Comparison of ENCODE assay signal across 18 cellular contexts in the genomic region with DNA sequence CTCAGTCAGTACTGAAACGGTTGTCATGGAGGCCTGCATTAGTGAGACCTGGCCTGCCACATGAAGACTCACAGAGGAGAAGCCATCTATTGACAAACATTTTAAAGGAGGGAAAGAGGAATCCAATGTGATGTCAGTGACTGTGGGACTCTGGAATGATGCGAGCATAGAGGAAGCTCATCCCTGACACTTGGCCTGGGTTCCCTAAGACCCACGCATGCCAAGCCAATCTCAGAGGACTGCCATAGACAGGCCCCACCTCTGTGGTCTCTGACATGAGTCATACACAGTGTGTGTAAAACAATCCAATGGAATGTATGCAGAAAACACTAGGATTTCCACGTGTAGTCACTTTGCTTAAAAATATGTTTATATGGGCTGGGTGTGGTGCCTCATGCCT. TPM values are rescaled to one million over a fixed set of nuclear protein-coding genes. Genes with fewer than 3 reads are reported as not detected.
DNase-seq lines count a peak whose midpoint lies in the region; ATAC-seq, FAIRE-seq and TF ChIP-seq lines count a peak whose summit lies in the region.
"Had no signal": no experiment of that assay in that cellular context is flagged by ENCODE, and none has a peak within 500 bp of the region (broad histone marks: within the 10 kb centered on the region; RNA-seq: fewer than 3 reads in every experiment).

No MANE protein-coding gene starts in this region.

- TF ChIP-seq EP300 in HepG2 (IDR thresholded peaks at IDR 0.05; ENCODE audit: low read depth in 2 of 2, low read length in 2 of 2) (no peak), HepG2 (CRISPR knock-in tag; IDR thresholded peaks at IDR 0.05; ENCODE audit: borderline replicate concordance) (no peak)

- H3K4me1 ChIP-seq in HepG2 (ENCODE audit: insufficient read depth, low read length) (peaks cover 27% of the 10 kb centered on the region), right lobe of liver (no peaks in the 10 kb centered on the region), adipocyte (ENCODE audit: control insufficient read depth, insufficient read depth, low read length) (peaks cover 5% of the 10 kb centered on the region), foreskin keratinocyte (no peaks in the 10 kb centered on the region), vagina (peaks cover 11% of the 10 kb centered on the region), MM.1S (ENCODE audit: low read length) (no peaks in the 10 kb centered on the region)
- H3K4me1 ChIP-seq: upper lobe of left lung had no signal

- FAIRE-seq in HepG2 (lab: Jason Lieb, UNC): no peak

- intact Hi-C loops in HepG2 (cut with micrococcal nuclease; ENCODE audit: unreplicated experiment) (no loop called here), right lobe of liver (cut with DNase I) (no loop called here), vagina (cut with DNase I) (no loop called here)

- BruUV-seq in HepG2 (replicated peaks; lab: Mats Ljungman, UMichigan): no TSS peak

- in situ Hi-C loops in HepG2 (cut with HindIII; ENCODE audit: extremely low pct_ligation_motif_present, low pct_unique_long_range_greater_than_20kb): no loop called here

- no peak for TF ChIP-seq CTCF in HepG2 (CRISPR knock-in tag; IDR thresholded peaks at IDR 0.05)
- no peak for TF ChIP-seq CTCF in right lobe of liver (IDR thresholded peaks at IDR 0.05)
- no peak for TF ChIP-seq CTCF in foreskin keratinocyte (conservative IDR thresholded peaks at IDR 0.05)
- no peak for TF ChIP-seq CTCF in vagina (IDR thresholded peaks at IDR 0.05)
- TF ChIP-seq CTCF in MM.1S (IDR thresholded peaks at IDR 0.05; ENCODE audit: low read length): no peak

- no peak overlapping the region for H3K9ac ChIP-seq in HepG2 (ENCODE audit: insufficient read depth, low read depth, low read length)
- no peak overlapping the region for H3K9ac ChIP-seq in adipocyte (ENCODE audit: low read length)
- H3K9ac ChIP-seq in MM.1S (ENCODE audit: low read length): no peak overlapping the region

- H3K27ac ChIP-seq in HepG2 (ENCODE audit: extremely low read length, insufficient read depth, low read length): no peak overlapping the region
- H3K27ac ChIP-seq in right lobe of liver: no peak overlapping the region
- no peak overlapping the region for H3K27ac ChIP-seq in foreskin keratinocyte
- H3K27ac ChIP-seq in vagina: peak overlapping the region; percentile 20
- no peak overlapping the region for H3K27ac ChIP-seq in MM.1S (ENCODE audit: low read length)
- H3K27ac ChIP-seq: HL-60, upper lobe of left lung had no signal

- POLR2A ChIA-PET in HepG2 (lab: Yijun Ruan, JAX): interaction anchor here (1.2 kb wide), 1 partner anchor 8 kb away, joined by 5 read pairs; a partner anchor contains a TSS

- H3K27me3 ChIP-seq in HepG2 (ENCODE audit: control insufficient read depth in 1 of 2, insufficient read depth in 2 of 2, low read length in 2 of 2): no peaks in the 10 kb centered on the region
- H3K27me3 ChIP-seq in right lobe of liver: no peaks in the 10 kb centered on the region
- H3K27me3 ChIP-seq in adipocyte (replicated peaks; ENCODE audit: control insufficient read depth, insufficient read depth, low read length): no peaks in the 10 kb centered on the region
- no peaks in the 10 kb centered on the region for H3K27me3 ChIP-seq in foreskin keratinocyte
- H3K27me3 ChIP-seq in vagina: no peaks in the 10 kb centered on the region
- no peaks in the 10 kb centered on the region for H3K27me3 ChIP-seq in MM.1S (replicated peaks; ENCODE audit: insufficient read depth, low read length)
- H3K27me3 ChIP-seq: upper lobe of left lung had no signal

- peak; percentile 41 for DNase-seq in HepG2 (ENCODE audit: low spot score)
- DNase-seq in right lobe of liver: no peak
- DNase-seq in adipocyte (ENCODE audit: low read depth): peak; percentile 61
- DNase-seq in foreskin keratinocyte: peak; percentile 20 to 22
- DNase-seq in vagina (ENCODE audit: extremely low spot score in 2 of 2): no peak
- no peak for DNase-seq in MM.1S
- DNase-seq in activated CD8-positive, alpha-beta memory T cell treated with anti-CD3 and anti-CD28 coated beads, Interleukin-2, amount 50 U/mL, for 48 hours: no peak
- DNase-seq: caudate nucleus, DMS79 treated with DMSO at 0.1 percent for 48 hours, erythroblast, natural killer cell, NCI-H1092, NCI-H526 treated with DMSO at 0.1 percent for 48 hours, SHP77, upper lobe of left lung had no signal

- peak; percentile 61 for ATAC-seq in HepG2
- no peak for ATAC-seq in right lobe of liver
- ATAC-seq in foreskin keratinocyte: peak; percentile 69
- ATAC-seq in HG03432 (IDR thresholded peaks at IDR 0.05; ENCODE audit: unreplicated experiment): no peak
- ATAC-seq: natural killer cell had no signal

- H2AFZ ChIP-seq in HepG2 (ENCODE audit: low read length) (no peak overlapping the region), MM.1S (ENCODE audit: low read length) (no peak overlapping the region)

- no peak for TF ChIP-seq POLR2A in HepG2 (IDR thresholded peaks at IDR 0.05; ENCODE audit: insufficient read depth in 1 of 2, low read depth in 2 of 2, low read length in 2 of 2)
- no peak for TF ChIP-seq POLR2A in right lobe of liver (IDR thresholded peaks at IDR 0.05)
- no peak for TF ChIP-seq POLR2A in vagina (IDR thresholded peaks at IDR 0.05)

- CTCF ChIA-PET in HepG2 (lab: Yijun Ruan, JAX; ENCODE audit: low intra/inter-chr PET ratio, low total read pairs): no interaction called here

- 60% methylated on average over 4 of the region's 4 CpGs for WGBS in HepG2 (ENCODE audit: low lambda C conversion rate)
- WGBS in right lobe of liver (ENCODE audit: insufficient coverage, low coverage, low lambda C conversion rate, missing lambda C conversion rate): 43% methylated on average over 4 of the region's 4 CpGs

- H3F3A ChIP-seq in MM.1S (ENCODE audit: insufficient read depth, low read length): no peaks in the 10 kb centered on the region

- H3K4me3 ChIP-seq in HepG2 (replicated peaks in 1 of 3; ENCODE audit: insufficient read depth in 1 of 3, low read depth in 2 of 3, low read length in 3 of 3) (no peak overlapping the region), right lobe of liver (no peak overlapping the region), adipocyte (ENCODE audit: low read length) (no peak overlapping the region), vagina (no peak overlapping the region), MM.1S (ENCODE audit: low read length) (no peak overlapping the region)
- H3K4me3 ChIP-seq: skin epidermis, upper lobe of left lung had no signal

- H4K20me1 ChIP-seq in HepG2 (ENCODE audit: insufficient read depth, low read length) (no peaks in the 10 kb centered on the region), MM.1S (ENCODE audit: insufficient read depth, low read length) (no peaks in the 10 kb centered on the region)

- H3K79me2 ChIP-seq in HepG2 (ENCODE audit: insufficient read depth, low read length) (no peaks in the 10 kb centered on the region), MM.1S (ENCODE audit: low read length) (no peaks in the 10 kb centered on the region)

- TF ChIP-seq RAD21 in HepG2 (CRISPR knock-in tag; IDR thresholded peaks at IDR 0.05): no peak

- H3K9me3 ChIP-seq in HepG2 (ENCODE audit: low read length): no peaks in the 10 kb centered on the region
- no peaks in the 10 kb centered on the region for H3K9me3 ChIP-seq in right lobe of liver
- no peaks in the 10 kb centered on the region for H3K9me3 ChIP-seq in adipocyte (ENCODE audit: control insufficient read depth, low read length)
- H3K9me3 ChIP-seq in vagina: no peaks in the 10 kb centered on the region
- no peaks in the 10 kb centered on the region for H3K9me3 ChIP-seq in MM.1S (replicated peaks; ENCODE audit: insufficient read depth, low read length)
- H3K9me3 ChIP-seq: upper lobe of left lung had no signal

- no peaks in the 10 kb centered on the region for H3K9me2 ChIP-seq in MM.1S (replicated peaks; ENCODE audit: insufficient read depth, low read length)

- H3K36me3 ChIP-seq in HepG2 (replicated peaks in 1 of 2; ENCODE audit: control insufficient read depth in 1 of 2, insufficient read depth in 2 of 2, low read length in 2 of 2): no peaks in the 10 kb centered on the region; a peak in 1 of 5 replicates
- H3K36me3 ChIP-seq in right lobe of liver: no peaks in the 10 kb centered on the region
- H3K36me3 ChIP-seq in adipocyte (ENCODE audit: control insufficient read depth, insufficient read depth, low read length, severe bottlenecking): peaks cover 3% of the 10 kb centered on the region
- H3K36me3 ChIP-seq in vagina: no peaks in the 10 kb centered on the region
- no peaks in the 10 kb centered on the region for H3K36me3 ChIP-seq in MM.1S (replicated peaks; ENCODE audit: insufficient read depth, low read length)
- H3K36me3 ChIP-seq: upper lobe of left lung had no signal

- no peak overlapping the region for H3K4me2 ChIP-seq in HepG2 (ENCODE audit: low read depth, low read length)
- no peak overlapping the region for H3K4me2 ChIP-seq in MM.1S (ENCODE audit: low read depth, low read length)

RNA-seq across cellular contexts. Expression of a gene that starts 7.8 kb away (rescaled TPM):
- total RNA-seq in HepG2 (2016; rRNA removed; fragmentation: Illumina TruSeq; extraction: Trizol) (9.8 and 25.2 TPM in 2 replicates), right lobe of liver (10 to 100 TPM in 4 of 6 experiments, 1 to 10 TPM in 2; 8.0 to 13.5 (median 12.4) TPM), foreskin keratinocyte (6.7 and 8.3 TPM in 2 replicates), vagina (10.3 TPM)
- 1.6 and 2.4 TPM in 2 replicates for total RNA-seq in HepG2 (2016; cell fraction: cytosol; rRNA removed; fragmentation: Illumina TruSeq; extraction: Trizol; ENCODE audit: low read depth)
- total RNA-seq in HepG2 (2016; cell fraction: insoluble cytoplasmic fraction; rRNA removed; fragmentation: Illumina TruSeq; extraction: Trizol): 11.2 and 21.8 TPM in 2 replicates
- 5.2 and 5.7 TPM in 2 replicates for total RNA-seq in HepG2 (2016; cell fraction: membrane; rRNA removed; fragmentation: Illumina TruSeq; extraction: Trizol)
- total RNA-seq in HepG2 (2016; cell fraction: nucleus; rRNA removed; fragmentation: Illumina TruSeq; extraction: Trizol): 53.6 and 61.6 TPM in 2 replicates
- polyA plus RNA-seq in HepG2 (2011; rRNA removed) (21.6 and 22.9 TPM in 2 replicates), foreskin keratinocyte (1.7 and 1.8 TPM in 2 replicates)
- polyA plus RNA-seq in HepG2 (2011; cell fraction: cytosol; rRNA removed): 14.4 and 15.5 TPM in 2 replicates
- 117 and 122 TPM in 2 replicates for polyA plus RNA-seq in HepG2 (2011; cell fraction: nucleus; rRNA removed)
- polyA plus RNA-seq in HepG2 (2012): 15.6 and 16.7 TPM in 2 replicates
- polyA plus RNA-seq in HepG2 (2016; cell fraction: cytosol; fragmentation: Illumina TruSeq; extraction: Trizol; ENCODE audit: low read depth): 0.78 and 0.86 TPM in 2 replicates
- 7.6 and 8.8 TPM in 2 replicates for polyA plus RNA-seq in HepG2 (2016; cell fraction: insoluble cytoplasmic fraction; fragmentation: Illumina TruSeq; extraction: Trizol; ENCODE audit: low read depth)
- 3.2 and 3.3 TPM in 2 replicates for polyA plus RNA-seq in HepG2 (2016; cell fraction: membrane; fragmentation: Illumina TruSeq; extraction: Trizol; ENCODE audit: low read depth)
- 60.1 and 76.3 TPM in 2 replicates for polyA plus RNA-seq in HepG2 (2016; cell fraction: nucleus; fragmentation: Illumina TruSeq; extraction: Trizol; ENCODE audit: insufficient read depth, low read depth)
- polyA minus RNA-seq in HepG2 (2011; rRNA and poly(A)+ RNA removed; ENCODE audit: low replicate concordance): 25.0 and 30.6 TPM in 2 replicates
- polyA minus RNA-seq in HepG2 (2011; cell fraction: cytosol; rRNA and poly(A)+ RNA removed): 22.8 and 24.8 TPM in 2 replicates
- 128 and 146 TPM in 2 replicates for polyA minus RNA-seq in HepG2 (2011; cell fraction: nucleus; rRNA and poly(A)+ RNA removed)

RNA-seq across cellular contexts. Expression of a gene that starts 52.3 kb away (rescaled TPM):
- 7.3 and 16.4 TPM in 2 replicates for total RNA-seq in HepG2 (2016; rRNA removed; fragmentation: Illumina TruSeq; extraction: Trizol)
- 1.8 TPM in 2 replicates for total RNA-seq in HepG2 (2016; cell fraction: cytosol; rRNA removed; fragmentation: Illumina TruSeq; extraction: Trizol; ENCODE audit: low read depth)
- 6.3 and 13.8 TPM in 2 replicates for total RNA-seq in HepG2 (2016; cell fraction: insoluble cytoplasmic fraction; rRNA removed; fragmentation: Illumina TruSeq; extraction: Trizol)
- total RNA-seq in HepG2 (2016; cell fraction: membrane; rRNA removed; fragmentation: Illumina TruSeq; extraction: Trizol): 5.9 and 7.7 TPM in 2 replicates
- 17.9 and 18.0 TPM in 2 replicates for total RNA-seq in HepG2 (2016; cell fraction: nucleus; rRNA removed; fragmentation: Illumina TruSeq; extraction: Trizol)
- 9.3 and 10.9 TPM in 2 replicates for polyA plus RNA-seq in HepG2 (2011; rRNA removed)
- 4.4 and 7.4 TPM in 2 replicates for polyA plus RNA-seq in HepG2 (2011; cell fraction: cytosol; rRNA removed)
- 9.6 and 11.6 TPM in 2 replicates for polyA plus RNA-seq in HepG2 (2011; cell fraction: nucleus; rRNA removed)
- polyA plus RNA-seq in HepG2 (2012): 8.5 and 10.8 TPM in 2 replicates
- 0.23 and 0.26 TPM in 2 replicates for polyA plus RNA-seq in HepG2 (2016; cell fraction: cytosol; fragmentation: Illumina TruSeq; extraction: Trizol; ENCODE audit: low read depth)
- 12.0 TPM in 2 replicates for polyA plus RNA-seq in HepG2 (2016; cell fraction: insoluble cytoplasmic fraction; fragmentation: Illumina TruSeq; extraction: Trizol; ENCODE audit: low read depth)
- polyA plus RNA-seq in HepG2 (2016; cell fraction: membrane; fragmentation: Illumina TruSeq; extraction: Trizol; ENCODE audit: low read depth): 1.4 and 1.5 TPM in 2 replicates
- polyA plus RNA-seq in HepG2 (2016; cell fraction: nucleus; fragmentation: Illumina TruSeq; extraction: Trizol; ENCODE audit: insufficient read depth, low read depth): 20.3 and 21.4 TPM in 2 replicates
- 8.0 and 18.6 TPM in 2 replicates for polyA minus RNA-seq in HepG2 (2011; rRNA and poly(A)+ RNA removed; ENCODE audit: low replicate concordance)
- 8.3 and 12.6 TPM in 2 replicates for polyA minus RNA-seq in HepG2 (2011; cell fraction: cytosol; rRNA and poly(A)+ RNA removed)
- polyA minus RNA-seq in HepG2 (2011; cell fraction: nucleus; rRNA and poly(A)+ RNA removed): 38.0 and 39.0 TPM in 2 replicates
- total RNA-seq in right lobe of liver: 10 to 100 TPM in 2 of 6 experiments, 1 to 10 TPM in 4; 7.1 to 10.9 (median 9.1) TPM
- 11.2 and 11.4 TPM in 2 replicates for total RNA-seq in foreskin keratinocyte
- polyA plus RNA-seq in foreskin keratinocyte: 1.6 and 1.7 TPM in 2 replicates
- 27.5 TPM for total RNA-seq in vagina

Comparison
In these comparisons a context has a peak if more than half of its experiments do, and no peak if none do; other contexts are left out.
1. ATAC-seq: peak in HepG2 (single experiment) and foreskin keratinocyte (single experiment); none in right lobe of liver (0 of 4) and HG03432 (single experiment).
2. DNase-seq: peak in HepG2 (single experiment), adipocyte (single experiment) and foreskin keratinocyte (2 of 2); none in right lobe of liver (0 of 3), vagina (0 of 2), MM.1S (single experiment) and activated CD8-positive, alpha-beta memory T cell treated with anti-CD3 and anti-CD28 coated beads, Interleukin-2, amount 50 U/mL, for 48 hours (single experiment).